Comparison of ENCODE assay signal across 25 cellular contexts in the genomic region with DNA sequence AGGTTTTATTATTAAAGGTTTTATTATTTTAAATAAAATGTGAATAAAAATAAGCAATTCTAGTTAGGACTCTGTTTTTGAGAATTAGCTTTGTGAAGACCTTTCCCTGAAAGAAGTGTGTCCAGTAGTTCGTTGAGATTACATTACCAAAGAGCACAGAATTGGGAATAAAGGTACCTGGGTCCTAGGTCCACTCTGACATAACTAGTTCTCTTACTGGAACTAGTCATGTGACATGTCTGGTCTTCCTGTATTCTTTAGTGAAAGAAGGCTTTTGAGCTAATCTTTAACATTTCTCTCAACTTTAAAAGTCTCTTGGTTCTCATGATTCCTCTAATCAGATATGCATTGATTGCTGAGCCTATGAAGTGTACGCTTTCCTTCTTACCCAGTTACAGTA.
A peak's percentile ranks its signal among the peaks of the same experiment; 100 is the strongest.
DNase-seq lines count a peak whose midpoint lies in the region; ATAC-seq, FAIRE-seq and TF ChIP-seq lines count a peak whose summit lies in the region.
"Had no signal": no experiment of that assay in that cellular context is flagged by ENCODE, and none has a peak within 500 bp of the region (broad histone marks: within the 10 kb centered on the region; RNA-seq: fewer than 3 reads in every experiment).

No MANE protein-coding gene starts in this region.

- TF ChIP-seq POLR2A in right lobe of liver (IDR thresholded peaks at IDR 0.05): no peak
- TF ChIP-seq POLR2A in Peyer's patch (IDR thresholded peaks at IDR 0.05): no peak

- WGBS in right lobe of liver (ENCODE audit: insufficient coverage, low coverage, low lambda C conversion rate, missing lambda C conversion rate): 14% methylated on average over 2 of the region's 2 CpGs

- ATAC-seq in WTC11 (no peak), right lobe of liver (peak; percentile 49 to 93 (median 73)), HG03469 (IDR thresholded peaks at IDR 0.05; ENCODE audit: unreplicated experiment) (no peak)
- ATAC-seq: A549, GM12878, GM23338, HCT116 had no signal

- H3K4me3 ChIP-seq in right lobe of liver: no peak overlapping the region
- H3K4me3 ChIP-seq in Peyer's patch: no peak overlapping the region
- H3K4me3 ChIP-seq: A549; BLaER1 treated with 17β-estradiol and CSF1 and Interleukin-3, amounts not matched to agents 10 nM and 100 nM; GM12878; GM23338 had no signal

- TF ChIP-seq CTCF in WTC11 (IDR thresholded peaks at IDR 0.05) (no peak), right lobe of liver (IDR thresholded peaks at IDR 0.05) (no peak), Peyer's patch (IDR thresholded peaks at IDR 0.05) (no peak)

- H3K36me3 Mint-ChIP-seq in WTC11: peaks cover 4% of the 10 kb centered on the region
- H3K36me3 Mint-ChIP-seq: CD14-positive monocyte; CD8-positive, alpha-beta memory T cell had no signal

- H3K27ac ChIP-seq in right lobe of liver: no peak overlapping the region
- no peak overlapping the region for H3K27ac ChIP-seq in Peyer's patch
- H3K27ac ChIP-seq: A549; BLaER1 treated with 17β-estradiol and CSF1 and Interleukin-3, amounts not matched to agents 10 nM and 100 nM had no signal

- POLR2A ChIA-PET in WTC11 (lab: Charles Lee): no interaction called here

- H3K27me3 Mint-ChIP-seq in WTC11 (ENCODE audit: low read depth): peaks cover 9% of the 10 kb centered on the region
- H3K27me3 Mint-ChIP-seq: CD4-positive, alpha-beta T cell; CD8-positive, alpha-beta memory T cell had no signal

- H3K9me3 ChIP-seq in right lobe of liver (no peaks in the 10 kb centered on the region), Peyer's patch (no peaks in the 10 kb centered on the region)
- H3K9me3 ChIP-seq: A549; BE2C; BLaER1 treated with 17β-estradiol and CSF1 and Interleukin-3, amounts not matched to agents 10 nM and 100 nM had no signal

- H3K36me3 ChIP-seq in right lobe of liver: no peaks in the 10 kb centered on the region
- no peaks in the 10 kb centered on the region for H3K36me3 ChIP-seq in Peyer's patch
- H3K36me3 ChIP-seq: BE2C; BLaER1 treated with 17β-estradiol and CSF1 and Interleukin-3, amounts not matched to agents 10 nM and 100 nM had no signal

- CTCF ChIA-PET in WTC11 (lab: Charles Lee): no interaction called here

- DNase-seq in WTC11 (ENCODE audit: low spot score) (no peak), right lobe of liver (no peak), Peyer's patch (no peak), NCI-H1694 treated with DMSO at 0.1 percent for 48 hours (lab: John Stamatoyannopoulos, UW) (no peak)
- DNase-seq: 8988T; ACHN; AML-193; BE2C; CD4-positive, alpha-beta T cell; CD8-positive, alpha-beta memory T cell; DMS 273 treated with DMSO at 0.1 percent for 48 hours; DMS79; EL; GDM1; H9 had no signal

- peak; percentile 18 for FAIRE-seq in endometrium (lab: Jason Lieb, UNC)
- FAIRE-seq: A549, D721Med, GM12878, GM18507 had no signal

- H3K4me1 ChIP-seq in right lobe of liver (no peaks in the 10 kb centered on the region), Peyer's patch (no peaks in the 10 kb centered on the region)
- H3K4me1 ChIP-seq: A549, BE2C had no signal

- peaks cover 24% of the 10 kb centered on the region for H3K9me3 Mint-ChIP-seq in WTC11
- H3K9me3 Mint-ChIP-seq: GM23338 had no signal

- H3K4me1 Mint-ChIP-seq in WTC11: peaks cover 19% of the 10 kb centered on the region
- H3K4me1 Mint-ChIP-seq: CD14-positive monocyte; CD8-positive, alpha-beta memory T cell had no signal

- no peaks in the 10 kb centered on the region for H3K27me3 ChIP-seq in right lobe of liver
- H3K27me3 ChIP-seq in Peyer's patch: no peaks in the 10 kb centered on the region
- H3K27me3 ChIP-seq: BE2C; BLaER1 treated with 17β-estradiol and CSF1 and Interleukin-3, amounts not matched to agents 10 nM and 100 nM had no signal

- intact Hi-C loops in right lobe of liver (cut with DNase I): no loop called here

- no peak overlapping the region for H3K4me3 Mint-ChIP-seq in WTC11
- H3K4me3 Mint-ChIP-seq: CD14-positive monocyte; CD4-positive, alpha-beta T cell; CD8-positive, alpha-beta memory T cell; GM23338; H9 had no signal

- no peak overlapping the region for H3K27ac Mint-ChIP-seq in WTC11
- H3K27ac Mint-ChIP-seq: CD14-positive monocyte; CD4-positive, alpha-beta T cell; CD8-positive, alpha-beta memory T cell; GM23338; H9 had no signal

TF ChIP-seq in WTC11, 78 proteins besides CTCF, POLR2A, EP300 and RAD21:
- TF ChIP-seq OVOL2 (CRISPR knock-in tag; IDR thresholded peaks at IDR 0.05; ENCODE audit: borderline replicate concordance) (no peak), ZNF263 (CRISPR knock-in tag; IDR thresholded peaks at IDR 0.05; ENCODE audit: low read depth) (no peak), HMGA2 (CRISPR knock-in tag; IDR thresholded peaks at IDR 0.05) (0 out of 2 replicates have a peak, but pooled peaks have one; percentile 46)

Comparison
In these comparisons a context has a peak if more than half of its experiments do, and no peak if none do; other contexts are left out.
1. ATAC-seq: peak in right lobe of liver (4 of 4); none in WTC11 (single experiment) and HG03469 (single experiment).